ENCODE assay signal across 1 cellular context in the genomic region with DNA sequence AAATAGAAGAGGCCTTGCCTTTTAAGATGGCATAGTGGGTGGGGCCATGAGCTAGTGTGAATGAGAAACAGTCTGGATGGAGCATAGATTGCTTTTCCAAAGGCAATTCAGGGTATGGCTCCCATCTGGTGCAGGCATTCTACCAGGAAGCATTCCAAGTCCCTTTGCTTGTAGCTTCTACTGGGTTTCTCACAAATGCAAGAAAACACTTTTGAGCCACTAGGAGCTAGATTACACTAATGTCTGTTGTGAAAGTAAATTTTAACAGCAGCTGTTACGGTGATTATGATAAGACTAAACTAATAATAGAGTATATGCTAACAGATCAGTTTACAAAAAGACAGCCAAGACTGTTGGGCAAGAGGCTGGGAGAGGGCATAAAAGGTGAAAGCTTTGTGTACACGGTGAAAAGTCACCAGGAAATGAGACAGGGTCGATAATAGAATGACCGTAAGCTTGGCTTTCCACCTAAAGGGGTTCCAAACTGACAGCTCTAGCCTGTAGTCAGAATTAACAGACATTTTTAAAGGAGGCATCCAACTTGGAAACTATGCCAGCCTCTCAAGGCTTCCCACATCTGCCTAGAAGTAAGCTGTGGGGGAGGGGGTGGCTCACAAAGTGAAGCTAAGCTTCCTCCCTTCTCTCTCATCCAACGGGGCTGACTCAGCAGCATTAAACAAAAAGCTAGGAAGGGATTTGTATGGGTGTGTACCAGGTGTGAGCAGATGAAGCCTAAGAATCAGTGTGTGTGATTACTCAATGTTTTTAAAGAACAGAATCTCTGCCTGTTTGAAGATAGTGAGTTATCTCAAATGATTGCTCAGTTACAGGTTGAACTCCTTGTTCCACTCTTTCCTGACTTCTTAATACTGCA.
TF ChIP-seq lines count a peak whose summit lies in the region.

No MANE protein-coding gene starts in this region.

TF ChIP-seq in HepG2, 621 proteins besides CTCF, POLR2A, EP300 and RAD21 (continued from another document and continues in another):
- TF ChIP-seq, protein P1, sequence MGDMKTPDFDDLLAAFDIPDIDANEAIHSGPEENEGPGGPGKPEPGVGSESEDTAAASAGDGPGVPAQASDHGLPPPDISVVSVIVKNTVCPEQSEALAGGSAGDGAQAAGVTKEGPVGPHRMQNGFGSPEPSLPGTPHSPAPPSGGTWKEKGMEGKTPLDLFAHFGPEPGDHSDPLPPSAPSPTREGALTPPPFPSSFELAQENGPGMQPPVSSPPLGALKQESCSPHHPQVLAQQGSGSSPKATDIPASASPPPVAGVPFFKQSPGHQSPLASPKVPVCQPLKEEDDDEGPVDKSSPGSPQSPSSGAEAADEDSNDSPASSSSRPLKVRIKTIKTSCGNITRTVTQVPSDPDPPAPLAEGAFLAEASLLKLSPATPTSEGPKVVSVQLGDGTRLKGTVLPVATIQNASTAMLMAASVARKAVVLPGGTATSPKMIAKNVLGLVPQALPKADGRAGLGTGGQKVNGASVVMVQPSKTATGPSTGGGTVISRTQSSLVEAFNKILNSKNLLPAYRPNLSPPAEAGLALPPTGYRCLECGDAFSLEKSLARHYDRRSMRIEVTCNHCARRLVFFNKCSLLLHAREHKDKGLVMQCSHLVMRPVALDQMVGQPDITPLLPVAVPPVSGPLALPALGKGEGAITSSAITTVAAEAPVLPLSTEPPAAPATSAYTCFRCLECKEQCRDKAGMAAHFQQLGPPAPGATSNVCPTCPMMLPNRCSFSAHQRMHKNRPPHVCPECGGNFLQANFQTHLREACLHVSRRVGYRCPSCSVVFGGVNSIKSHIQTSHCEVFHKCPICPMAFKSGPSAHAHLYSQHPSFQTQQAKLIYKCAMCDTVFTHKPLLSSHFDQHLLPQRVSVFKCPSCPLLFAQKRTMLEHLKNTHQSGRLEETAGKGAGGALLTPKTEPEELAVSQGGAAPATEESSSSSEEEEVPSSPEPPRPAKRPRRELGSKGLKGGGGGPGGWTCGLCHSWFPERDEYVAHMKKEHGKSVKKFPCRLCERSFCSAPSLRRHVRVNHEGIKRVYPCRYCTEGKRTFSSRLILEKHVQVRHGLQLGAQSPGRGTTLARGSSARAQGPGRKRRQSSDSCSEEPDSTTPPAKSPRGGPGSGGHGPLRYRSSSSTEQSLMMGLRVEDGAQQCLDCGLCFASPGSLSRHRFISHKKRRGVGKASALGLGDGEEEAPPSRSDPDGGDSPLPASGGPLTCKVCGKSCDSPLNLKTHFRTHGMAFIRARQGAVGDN (CRISPR knock-in tag; IDR thresholded peaks at IDR 0.05): no peak
- peak; percentile 60; the same call in 1 of the 2 replicates for TF ChIP-seq MEIS1 (CRISPR knock-in tag; IDR thresholded peaks at IDR 0.05; ENCODE audit: borderline replicate concordance)
- TF ChIP-seq, protein P2, sequence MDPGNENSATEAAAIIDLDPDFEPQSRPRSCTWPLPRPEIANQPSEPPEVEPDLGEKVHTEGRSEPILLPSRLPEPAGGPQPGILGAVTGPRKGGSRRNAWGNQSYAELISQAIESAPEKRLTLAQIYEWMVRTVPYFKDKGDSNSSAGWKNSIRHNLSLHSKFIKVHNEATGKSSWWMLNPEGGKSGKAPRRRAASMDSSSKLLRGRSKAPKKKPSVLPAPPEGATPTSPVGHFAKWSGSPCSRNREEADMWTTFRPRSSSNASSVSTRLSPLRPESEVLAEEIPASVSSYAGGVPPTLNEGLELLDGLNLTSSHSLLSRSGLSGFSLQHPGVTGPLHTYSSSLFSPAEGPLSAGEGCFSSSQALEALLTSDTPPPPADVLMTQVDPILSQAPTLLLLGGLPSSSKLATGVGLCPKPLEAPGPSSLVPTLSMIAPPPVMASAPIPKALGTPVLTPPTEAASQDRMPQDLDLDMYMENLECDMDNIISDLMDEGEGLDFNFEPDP (CRISPR knock-in tag; conservative IDR thresholded peaks at IDR 0.05): 0 out of 2 replicates have a peak, but pooled peaks have one; percentile 27
- peak; percentile 88 for TF ChIP-seq HDAC1 (CRISPR knock-in tag; IDR thresholded peaks at IDR 0.05)
- TF ChIP-seq, protein P3, sequence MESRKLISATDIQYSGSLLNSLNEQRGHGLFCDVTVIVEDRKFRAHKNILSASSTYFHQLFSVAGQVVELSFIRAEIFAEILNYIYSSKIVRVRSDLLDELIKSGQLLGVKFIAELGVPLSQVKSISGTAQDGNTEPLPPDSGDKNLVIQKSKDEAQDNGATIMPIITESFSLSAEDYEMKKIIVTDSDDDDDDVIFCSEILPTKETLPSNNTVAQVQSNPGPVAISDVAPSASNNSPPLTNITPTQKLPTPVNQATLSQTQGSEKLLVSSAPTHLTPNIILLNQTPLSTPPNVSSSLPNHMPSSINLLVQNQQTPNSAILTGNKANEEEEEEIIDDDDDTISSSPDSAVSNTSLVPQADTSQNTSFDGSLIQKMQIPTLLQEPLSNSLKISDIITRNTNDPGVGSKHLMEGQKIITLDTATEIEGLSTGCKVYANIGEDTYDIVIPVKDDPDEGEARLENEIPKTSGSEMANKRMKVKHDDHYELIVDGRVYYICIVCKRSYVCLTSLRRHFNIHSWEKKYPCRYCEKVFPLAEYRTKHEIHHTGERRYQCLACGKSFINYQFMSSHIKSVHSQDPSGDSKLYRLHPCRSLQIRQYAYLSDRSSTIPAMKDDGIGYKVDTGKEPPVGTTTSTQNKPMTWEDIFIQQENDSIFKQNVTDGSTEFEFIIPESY (CRISPR knock-in tag; IDR thresholded peaks at IDR 0.05): peak; percentile 37; the same call in 1 of the 2 replicates
- TF ChIP-seq IKZF1 (IDR thresholded peaks at IDR 0.05): no peak
- no peak for TF ChIP-seq ZNF776 (CRISPR knock-in tag; IDR thresholded peaks at IDR 0.05)
- TF ChIP-seq SCMH1 (CRISPR knock-in tag; IDR thresholded peaks at IDR 0.05; ENCODE audit: borderline replicate concordance): no peak
- no peak for TF ChIP-seq ATRX (CRISPR knock-in tag; IDR thresholded peaks at IDR 0.05; ENCODE audit: borderline replicate concordance)
- peak; percentile 99 for TF ChIP-seq RARA (CRISPR knock-in tag; IDR thresholded peaks at IDR 0.05)
- no peak for TF ChIP-seq ZNF382 (CRISPR knock-in tag; IDR thresholded peaks at IDR 0.05; ENCODE audit: borderline replicate concordance)
- TF ChIP-seq HCFC1 (IDR thresholded peaks at IDR 0.05; ENCODE audit: low read depth, low read length): no peak
- peak in 1 of 2 experiments; percentile 88; a peak in 2 of 4 replicates for TF ChIP-seq KLF16 (CRISPR knock-in tag; IDR thresholded peaks at IDR 0.05)
- peak; percentile 68 for TF ChIP-seq REPIN1 (CRISPR knock-in tag; IDR thresholded peaks at IDR 0.05; ENCODE audit: borderline replicate concordance, low read depth)
- TF ChIP-seq ZNF501 (CRISPR knock-in tag; IDR thresholded peaks at IDR 0.05): no peak
- TF ChIP-seq NFE2 (CRISPR knock-in tag; IDR thresholded peaks at IDR 0.05): no peak
- TF ChIP-seq ZFP36L1 (CRISPR knock-in tag; IDR thresholded peaks at IDR 0.05): 0 out of 2 replicates have a peak, but pooled peaks have one; percentile 50
- TF ChIP-seq, protein P4, sequence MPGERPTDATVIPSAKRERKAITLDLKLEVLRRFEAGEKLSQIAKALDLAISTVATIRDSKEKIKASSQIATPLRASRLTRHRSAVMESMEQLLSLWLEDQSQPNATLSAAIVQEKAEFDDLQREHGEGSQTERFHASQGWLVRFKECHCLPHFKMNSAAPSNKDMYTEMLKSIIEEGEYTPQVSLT (CRISPR knock-in tag; IDR thresholded peaks at IDR 0.05; ENCODE audit: borderline replicate concordance, low read depth): no peak
- TF ChIP-seq ZNF460 (CRISPR knock-in tag; IDR thresholded peaks at IDR 0.05; ENCODE audit: borderline replicate concordance): no peak
- TF ChIP-seq, protein P5, sequence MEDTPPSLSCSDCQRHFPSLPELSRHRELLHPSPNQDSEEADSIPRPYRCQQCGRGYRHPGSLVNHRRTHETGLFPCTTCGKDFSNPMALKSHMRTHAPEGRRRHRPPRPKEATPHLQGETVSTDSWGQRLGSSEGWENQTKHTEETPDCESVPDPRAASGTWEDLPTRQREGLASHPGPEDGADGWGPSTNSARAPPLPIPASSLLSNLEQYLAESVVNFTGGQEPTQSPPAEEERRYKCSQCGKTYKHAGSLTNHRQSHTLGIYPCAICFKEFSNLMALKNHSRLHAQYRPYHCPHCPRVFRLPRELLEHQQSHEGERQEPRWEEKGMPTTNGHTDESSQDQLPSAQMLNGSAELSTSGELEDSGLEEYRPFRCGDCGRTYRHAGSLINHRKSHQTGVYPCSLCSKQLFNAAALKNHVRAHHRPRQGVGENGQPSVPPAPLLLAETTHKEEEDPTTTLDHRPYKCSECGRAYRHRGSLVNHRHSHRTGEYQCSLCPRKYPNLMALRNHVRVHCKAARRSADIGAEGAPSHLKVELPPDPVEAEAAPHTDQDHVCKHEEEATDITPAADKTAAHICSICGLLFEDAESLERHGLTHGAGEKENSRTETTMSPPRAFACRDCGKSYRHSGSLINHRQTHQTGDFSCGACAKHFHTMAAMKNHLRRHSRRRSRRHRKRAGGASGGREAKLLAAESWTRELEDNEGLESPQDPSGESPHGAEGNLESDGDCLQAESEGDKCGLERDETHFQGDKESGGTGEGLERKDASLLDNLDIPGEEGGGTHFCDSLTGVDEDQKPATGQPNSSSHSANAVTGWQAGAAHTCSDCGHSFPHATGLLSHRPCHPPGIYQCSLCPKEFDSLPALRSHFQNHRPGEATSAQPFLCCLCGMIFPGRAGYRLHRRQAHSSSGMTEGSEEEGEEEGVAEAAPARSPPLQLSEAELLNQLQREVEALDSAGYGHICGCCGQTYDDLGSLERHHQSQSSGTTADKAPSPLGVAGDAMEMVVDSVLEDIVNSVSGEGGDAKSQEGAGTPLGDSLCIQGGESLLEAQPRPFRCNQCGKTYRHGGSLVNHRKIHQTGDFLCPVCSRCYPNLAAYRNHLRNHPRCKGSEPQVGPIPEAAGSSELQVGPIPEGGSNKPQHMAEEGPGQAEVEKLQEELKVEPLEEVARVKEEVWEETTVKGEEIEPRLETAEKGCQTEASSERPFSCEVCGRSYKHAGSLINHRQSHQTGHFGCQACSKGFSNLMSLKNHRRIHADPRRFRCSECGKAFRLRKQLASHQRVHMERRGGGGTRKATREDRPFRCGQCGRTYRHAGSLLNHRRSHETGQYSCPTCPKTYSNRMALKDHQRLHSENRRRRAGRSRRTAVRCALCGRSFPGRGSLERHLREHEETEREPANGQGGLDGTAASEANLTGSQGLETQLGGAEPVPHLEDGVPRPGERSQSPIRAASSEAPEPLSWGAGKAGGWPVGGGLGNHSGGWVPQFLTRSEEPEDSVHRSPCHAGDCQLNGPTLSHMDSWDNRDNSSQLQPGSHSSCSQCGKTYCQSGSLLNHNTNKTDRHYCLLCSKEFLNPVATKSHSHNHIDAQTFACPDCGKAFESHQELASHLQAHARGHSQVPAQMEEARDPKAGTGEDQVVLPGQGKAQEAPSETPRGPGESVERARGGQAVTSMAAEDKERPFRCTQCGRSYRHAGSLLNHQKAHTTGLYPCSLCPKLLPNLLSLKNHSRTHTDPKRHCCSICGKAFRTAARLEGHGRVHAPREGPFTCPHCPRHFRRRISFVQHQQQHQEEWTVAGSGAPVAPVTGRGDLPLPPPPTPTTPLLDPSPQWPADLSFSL (CRISPR knock-in tag; IDR thresholded peaks at IDR 0.05): no peak
- no peak for TF ChIP-seq FOXK2 (IDR thresholded peaks at IDR 0.05)
- peak; percentile 54; the same call in 1 of the 2 replicates for TF ChIP-seq POGZ (CRISPR knock-in tag; IDR thresholded peaks at IDR 0.05)
- no peak for TF ChIP-seq ZNF737 (CRISPR knock-in tag; IDR thresholded peaks at IDR 0.05; ENCODE audit: borderline replicate concordance)
- TF ChIP-seq FOSL1 (CRISPR knock-in tag; IDR thresholded peaks at IDR 0.05; ENCODE audit: borderline replicate concordance): peak; percentile 59; the same call in 1 of the 2 replicates
- TF ChIP-seq FIP1L1 (IDR thresholded peaks at IDR 0.05; ENCODE audit: borderline replicate concordance, insufficient read depth, low read depth, low read length): no peak
- TF ChIP-seq, protein P6, sequence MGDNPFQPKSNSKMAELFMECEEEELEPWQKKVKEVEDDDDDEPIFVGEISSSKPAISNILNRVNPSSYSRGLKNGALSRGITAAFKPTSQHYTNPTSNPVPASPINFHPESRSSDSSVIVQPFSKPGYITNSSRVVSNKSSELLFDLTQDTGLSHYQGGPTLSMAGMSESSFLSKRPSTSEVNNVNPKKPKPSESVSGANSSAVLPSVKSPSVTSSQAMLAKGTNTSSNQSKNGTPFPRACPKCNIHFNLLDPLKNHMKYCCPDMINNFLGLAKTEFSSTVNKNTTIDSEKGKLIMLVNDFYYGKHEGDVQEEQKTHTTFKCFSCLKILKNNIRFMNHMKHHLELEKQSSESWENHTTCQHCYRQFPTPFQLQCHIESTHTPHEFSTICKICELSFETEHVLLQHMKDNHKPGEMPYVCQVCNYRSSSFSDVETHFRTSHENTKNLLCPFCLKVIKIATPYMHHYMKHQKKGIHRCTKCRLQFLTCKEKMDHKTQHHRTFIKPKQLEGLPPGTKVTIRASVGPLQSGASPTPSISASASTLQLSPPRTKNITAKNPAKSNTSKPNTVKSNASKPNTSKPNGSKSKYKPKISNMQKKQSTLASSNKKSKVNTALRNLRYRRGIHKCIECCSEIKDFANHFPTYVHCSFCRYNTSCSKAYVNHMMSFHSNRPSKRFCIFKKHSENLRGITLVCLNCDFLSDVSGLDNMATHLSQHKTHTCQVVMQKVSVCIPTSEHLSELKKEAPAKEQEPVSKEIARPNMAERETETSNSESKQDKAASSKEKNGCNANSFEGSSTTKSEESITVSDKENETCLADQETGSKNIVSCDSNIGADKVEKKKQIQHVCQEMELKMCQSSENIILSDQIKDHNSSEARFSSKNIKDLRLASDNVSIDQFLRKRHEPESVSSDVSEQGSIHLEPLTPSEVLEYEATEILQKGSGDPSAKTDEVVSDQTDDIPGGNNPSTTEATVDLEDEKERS (CRISPR knock-in tag; IDR thresholded peaks at IDR 0.05): no peak
- TF ChIP-seq ZNF720 (CRISPR knock-in tag; IDR thresholded peaks at IDR 0.05): no peak
- TF ChIP-seq CEBPG (CRISPR knock-in tag; IDR thresholded peaks at IDR 0.05): peak; percentile 96
- TF ChIP-seq ZNF33B (CRISPR knock-in tag; IDR thresholded peaks at IDR 0.05): no peak
- TF ChIP-seq, protein P7, sequence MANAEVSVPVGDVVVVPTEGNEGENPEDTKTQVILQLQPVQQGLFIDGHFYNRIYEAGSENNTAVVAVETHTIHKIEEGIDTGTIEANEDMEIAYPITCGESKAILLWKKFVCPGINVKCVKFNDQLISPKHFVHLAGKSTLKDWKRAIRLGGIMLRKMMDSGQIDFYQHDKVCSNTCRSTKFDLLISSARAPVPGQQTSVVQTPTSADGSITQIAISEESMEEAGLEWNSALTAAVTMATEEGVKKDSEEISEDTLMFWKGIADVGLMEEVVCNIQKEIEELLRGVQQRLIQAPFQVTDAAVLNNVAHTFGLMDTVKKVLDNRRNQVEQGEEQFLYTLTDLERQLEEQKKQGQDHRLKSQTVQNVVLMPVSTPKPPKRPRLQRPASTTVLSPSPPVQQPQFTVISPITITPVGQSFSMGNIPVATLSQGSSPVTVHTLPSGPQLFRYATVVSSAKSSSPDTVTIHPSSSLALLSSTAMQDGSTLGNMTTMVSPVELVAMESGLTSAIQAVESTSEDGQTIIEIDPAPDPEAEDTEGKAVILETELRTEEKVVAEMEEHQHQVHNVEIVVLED (CRISPR knock-in tag; IDR thresholded peaks at IDR 0.05; ENCODE audit: borderline replicate concordance): no peak
- TF ChIP-seq, protein P8, sequence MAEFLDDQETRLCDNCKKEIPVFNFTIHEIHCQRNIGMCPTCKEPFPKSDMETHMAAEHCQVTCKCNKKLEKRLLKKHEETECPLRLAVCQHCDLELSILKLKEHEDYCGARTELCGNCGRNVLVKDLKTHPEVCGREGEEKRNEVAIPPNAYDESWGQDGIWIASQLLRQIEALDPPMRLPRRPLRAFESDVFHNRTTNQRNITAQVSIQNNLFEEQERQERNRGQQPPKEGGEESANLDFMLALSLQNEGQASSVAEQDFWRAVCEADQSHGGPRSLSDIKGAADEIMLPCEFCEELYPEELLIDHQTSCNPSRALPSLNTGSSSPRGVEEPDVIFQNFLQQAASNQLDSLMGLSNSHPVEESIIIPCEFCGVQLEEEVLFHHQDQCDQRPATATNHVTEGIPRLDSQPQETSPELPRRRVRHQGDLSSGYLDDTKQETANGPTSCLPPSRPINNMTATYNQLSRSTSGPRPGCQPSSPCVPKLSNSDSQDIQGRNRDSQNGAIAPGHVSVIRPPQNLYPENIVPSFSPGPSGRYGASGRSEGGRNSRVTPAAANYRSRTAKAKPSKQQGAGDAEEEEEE (CRISPR knock-in tag; IDR thresholded peaks at IDR 0.05; ENCODE audit: borderline replicate concordance): no peak
- no peak for TF ChIP-seq KLF11 (CRISPR knock-in tag; IDR thresholded peaks at IDR 0.05)
